26 cellular contexts compared by ENCODE assay signal in the genomic region with DNA sequence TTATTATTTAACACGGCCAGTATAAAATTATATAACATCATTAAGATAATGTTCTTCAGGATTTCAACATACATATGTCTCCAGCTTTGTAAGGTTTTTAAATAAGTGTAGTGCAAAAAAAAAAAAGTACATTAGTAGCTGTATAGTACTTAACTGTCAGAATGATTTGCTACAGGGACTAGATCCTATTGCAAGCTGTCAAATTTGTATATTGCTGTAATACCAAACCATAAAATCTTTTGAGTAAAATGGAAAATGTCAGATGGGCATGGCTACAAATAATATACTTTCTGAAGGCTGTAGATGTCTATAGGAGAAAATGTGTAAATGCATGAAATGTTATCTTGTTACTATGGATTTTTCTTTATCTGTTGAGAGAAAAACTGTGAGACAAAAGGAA.
"Had no signal": no experiment of that assay in that cellular context is flagged by ENCODE, and none has a peak within 500 bp of the region (broad histone marks: within the 10 kb centered on the region; RNA-seq: fewer than 3 reads in every experiment).

No MANE protein-coding gene starts in this region.

- H3K9me3 ChIP-seq: left lung, lower lobe of right lung, ovary, right atrium auricular region, right lobe of liver, stomach, testis, thyroid gland, transverse colon, upper lobe of left lung, vagina had no signal

- H3K27me3 ChIP-seq: left lung, ovary, right atrium auricular region, right lobe of liver, stomach, testis, thyroid gland, transverse colon, upper lobe of left lung, vagina had no signal

- H3K27ac ChIP-seq: left lung, lower lobe of right lung, ovary, right atrium auricular region, right lobe of liver, stomach, testis, thyroid gland, transverse colon, upper lobe of left lung, vagina had no signal

- H3K36me3 ChIP-seq: ovary, right atrium auricular region, right lobe of liver, thyroid gland, transverse colon, vagina had no signal

- DNase-seq: hippocampal formation; kidney glomerular epithelial cell; left cardiac atrium; left lung; lower lobe of right lung; mammary epithelial cell; mesenchymal stem cell; naive B cell; natural killer cell; nephron progenitor cell; ovary; right lobe of liver; stimulated activated CD4-positive, alpha-beta T cell treated with anti-CD3 and anti-CD28 coated beads, Interleukin-1b, Interleukin-23, amount 100 ng/mL, for 48 hours; stimulated activated CD4-positive, alpha-beta T cell treated with anti-CD3 and anti-CD28 coated beads, Interleukin-2, amount 100 ng/mL, for 48 hours; stimulated activated CD4-positive, alpha-beta T cell treated with anti-CD3 and anti-CD28 coated beads, Interleukin-4, amount 100 ng/mL, for 4 hours; stimulated activated naive B cell treated with anti-CD40 and anti-IgM and Interleukin-4, amounts not matched to agents 10 μg/mL and 1 μg/mL and 100 μg/mL, for 72 hours; stimulated activated naive CD8-positive, alpha-beta T cell treated with anti-CD3 and anti-CD28 coated beads, Interleukin-15, Interleukin-2, amounts not matched to agents 100 U/mL and 50 U/mL, for 24 hours; stomach; testis; thyroid gland; transverse colon; upper lobe of left lung had no signal

- FAIRE-seq: keratinocyte had no signal

- H3K4me3 ChIP-seq: left lung, lower lobe of right lung, ovary, right atrium auricular region, right lobe of liver, smooth muscle cell, stomach, testis, thyroid gland, transverse colon, upper lobe of left lung, vagina had no signal

- H3K4me2 ChIP-seq: smooth muscle cell had no signal
